1 cellular context compared by ENCODE assay signal in genomic region chr12:70080577-70080976, GRCh38.
TF ChIP-seq lines count a peak whose summit lies in the region.

No MANE protein-coding gene starts in this region.

TF ChIP-seq in GM12878, 131 proteins besides CTCF, POLR2A, EP300 and RAD21:
- TF ChIP-seq EED (IDR thresholded peaks at IDR 0.05; ENCODE audit: low read depth): no peak
- TF ChIP-seq MEF2B (IDR thresholded peaks at IDR 0.05; ENCODE audit: partially characterized antibody, poor library complexity, severe bottlenecking): peak; percentile 22
